Comparison of ENCODE assay signal across 16 cellular contexts in genomic region chr17:29461807-29462206, GRCh38.
DNase-seq lines count a peak whose midpoint lies in the region; ATAC-seq, FAIRE-seq and TF ChIP-seq lines count a peak whose summit lies in the region.
"Had no signal": no experiment of that assay in that cellular context is flagged by ENCODE, and none has a peak within 500 bp of the region (broad histone marks: within the 10 kb centered on the region; RNA-seq: fewer than 3 reads in every experiment).

No MANE protein-coding gene starts in this region.

- peaks cover 24% of the 10 kb centered on the region for H3K79me2 ChIP-seq in HepG2 (ENCODE audit: insufficient read depth, low read length)

- no peak for TF ChIP-seq RAD21 in HepG2 (CRISPR knock-in tag; IDR thresholded peaks at IDR 0.05)

- H3K27me3 ChIP-seq in HepG2 (ENCODE audit: control insufficient read depth in 1 of 2, insufficient read depth in 2 of 2, low read length in 2 of 2) (no peaks in the 10 kb centered on the region), right lobe of liver (no peaks in the 10 kb centered on the region)

- TF ChIP-seq EP300 in HepG2 (IDR thresholded peaks at IDR 0.05; ENCODE audit: low read depth in 2 of 2, low read length in 2 of 2) (no peak), HepG2 (CRISPR knock-in tag; IDR thresholded peaks at IDR 0.05; ENCODE audit: borderline replicate concordance) (no peak)

- CTCF ChIA-PET in HepG2 (lab: Yijun Ruan, JAX; ENCODE audit: low intra/inter-chr PET ratio, low total read pairs) (no interaction called here), T-cell (lab: Charles Lee) (no interaction called here)

- no peak for ATAC-seq in HepG2
- ATAC-seq in right lobe of liver, result no peak
- ATAC-seq in T-cell (replicated peaks in 1 of 4), result no peak
- ATAC-seq in GM21360 (IDR thresholded peaks at IDR 0.05; ENCODE audit: unreplicated experiment), result no peak
- ATAC-seq: esophagus mucosa had no signal

- peaks cover 24% of the 10 kb centered on the region for H3K36me3 Mint-ChIP-seq in T-cell

- no peak overlapping the region for H3K9ac ChIP-seq in HepG2 (ENCODE audit: insufficient read depth, low read depth, low read length)

- peaks cover 2% of the 10 kb centered on the region; the same call in 1 of the 2 replicates for H4K20me1 ChIP-seq in HepG2 (ENCODE audit: insufficient read depth, low read length)

- H2AFZ ChIP-seq in HepG2 (ENCODE audit: low read length), result no peak overlapping the region

- no peak overlapping the region for H3K4me2 ChIP-seq in HepG2 (ENCODE audit: low read depth, low read length)

- TF ChIP-seq CTCF in HepG2 (CRISPR knock-in tag; IDR thresholded peaks at IDR 0.05) (no peak), right lobe of liver (IDR thresholded peaks at IDR 0.05) (no peak)

- H3K4me1 ChIP-seq in HepG2 (ENCODE audit: insufficient read depth, low read length), result no peaks in the 10 kb centered on the region
- peaks cover 0 to 7% (median 0%) of the 10 kb centered on the region in 4 donors for H3K4me1 ChIP-seq in right lobe of liver

- peaks cover 15 to 31% (median 28%) of the 10 kb centered on the region in 3 donors for H3K4me1 Mint-ChIP-seq in T-cell

- peak overlapping the region; percentile 9 to 36 for H3K27ac Mint-ChIP-seq in T-cell

- FAIRE-seq in HepG2 (lab: Jason Lieb, UNC), result no peak

- no peaks in the 10 kb centered on the region for H3K27me3 Mint-ChIP-seq in T-cell

- no peak overlapping the region for H3K4me3 Mint-ChIP-seq in T-cell

- H3K27ac ChIP-seq in HepG2 (ENCODE audit: extremely low read length, insufficient read depth, low read length) (no peak overlapping the region), right lobe of liver (no peak overlapping the region)

- POLR2A ChIA-PET in HepG2 (lab: Yijun Ruan, JAX), result no interaction called here
- POLR2A ChIA-PET in T-cell (lab: Charles Lee), result no interaction called here

- TSS peak; percentile 18 for BruUV-seq in HepG2 (replicated peaks; lab: Mats Ljungman, UMichigan)

- H3K9me3 ChIP-seq in HepG2 (ENCODE audit: low read length) (no peaks in the 10 kb centered on the region), right lobe of liver (no peaks in the 10 kb centered on the region)

- no peak for TF ChIP-seq POLR2A in HepG2 (IDR thresholded peaks at IDR 0.05; ENCODE audit: insufficient read depth in 1 of 2, low read depth in 2 of 2, low read length in 2 of 2)
- no peak for TF ChIP-seq POLR2A in right lobe of liver (IDR thresholded peaks at IDR 0.05)

- intact Hi-C loops in HepG2 (cut with micrococcal nuclease; ENCODE audit: unreplicated experiment) (no loop called here), right lobe of liver (cut with DNase I) (no loop called here), posterior vena cava (cut with DNase I) (no loop called here)

- no peaks in the 10 kb centered on the region for H3K9me3 Mint-ChIP-seq in T-cell

- DNase-seq in HepG2 (ENCODE audit: low spot score) (no peak), right lobe of liver (no peak), T-cell (no peak), fibroblast of gingiva (ENCODE audit: low read depth) (peak; percentile 60), dedifferentiated amniotic fluid mesenchymal stem cell (ENCODE audit: extremely low spot score) (no peak), posterior vena cava (ENCODE audit: low spot score) (no peak)
- DNase-seq: activated CD4-positive, alpha-beta T cell treated with anti-CD3 and anti-CD28 coated beads for 1 hour; AML-193; GF-D8; Karpas-422; NCI-H1105; NCI-H526; posterior cingulate gyrus; SHP77 had no signal

- in situ Hi-C loops in HepG2 (cut with HindIII; ENCODE audit: extremely low pct_ligation_motif_present, low pct_unique_long_range_greater_than_20kb), result no loop called here

- H3K4me3 ChIP-seq in HepG2 (replicated peaks in 1 of 3; ENCODE audit: insufficient read depth in 1 of 3, low read depth in 2 of 3, low read length in 3 of 3) (no peak overlapping the region), right lobe of liver (no peak overlapping the region)

- H3K36me3 ChIP-seq in HepG2 (replicated peaks in 1 of 2; ENCODE audit: control insufficient read depth in 1 of 2, insufficient read depth in 2 of 2, low read length in 2 of 2) (peaks cover 5 to 28% of the 10 kb centered on the region in 2 experiments; a peak in 3 of 5 replicates), right lobe of liver (peaks cover 0 to 3% (median under 1%) of the 10 kb centered on the region in 4 donors)

TF ChIP-seq in HepG2, 621 proteins besides CTCF, POLR2A, EP300 and RAD21:
- no peak for TF ChIP-seq ELF4 (CRISPR knock-in tag; IDR thresholded peaks at IDR 0.05; ENCODE audit: borderline replicate concordance)
- TF ChIP-seq SRSF1 (optimal IDR thresholded peaks at IDR 0.05; ENCODE audit: low read depth, low read length), result no peak
- TF ChIP-seq ZNF350 (CRISPR knock-in tag; IDR thresholded peaks at IDR 0.05; ENCODE audit: borderline replicate concordance, low read depth), result no peak
- TF ChIP-seq DNMT1 (CRISPR knock-in tag; IDR thresholded peaks at IDR 0.05), result no peak
- no peak for TF ChIP-seq PLRG1 (conservative IDR thresholded peaks at IDR 0.05)
- TF ChIP-seq ZNF496 (CRISPR knock-in tag; IDR thresholded peaks at IDR 0.05; ENCODE audit: insufficient replicate concordance), result no peak
- TF ChIP-seq GTF2F1 (IDR thresholded peaks at IDR 0.05; ENCODE audit: low read length), result no peak
- TF ChIP-seq ZNF510 (CRISPR knock-in tag; IDR thresholded peaks at IDR 0.05; ENCODE audit: low read depth), result no peak
- TF ChIP-seq CHCHD3 (CRISPR knock-in tag; IDR thresholded peaks at IDR 0.05), result no peak
- no peak for TF ChIP-seq ZNF768 (CRISPR knock-in tag; IDR thresholded peaks at IDR 0.05)
- no peak for TF ChIP-seq ZNF276 (CRISPR knock-in tag; IDR thresholded peaks at IDR 0.05; ENCODE audit: low read depth)
- no peak for TF ChIP-seq NFYC (CRISPR knock-in tag; IDR thresholded peaks at IDR 0.05)
TF ChIP-seq in HepG2: peak in this region for 0.
